Comparison of ENCODE assay signal across 1 cellular context in the genomic region with DNA sequence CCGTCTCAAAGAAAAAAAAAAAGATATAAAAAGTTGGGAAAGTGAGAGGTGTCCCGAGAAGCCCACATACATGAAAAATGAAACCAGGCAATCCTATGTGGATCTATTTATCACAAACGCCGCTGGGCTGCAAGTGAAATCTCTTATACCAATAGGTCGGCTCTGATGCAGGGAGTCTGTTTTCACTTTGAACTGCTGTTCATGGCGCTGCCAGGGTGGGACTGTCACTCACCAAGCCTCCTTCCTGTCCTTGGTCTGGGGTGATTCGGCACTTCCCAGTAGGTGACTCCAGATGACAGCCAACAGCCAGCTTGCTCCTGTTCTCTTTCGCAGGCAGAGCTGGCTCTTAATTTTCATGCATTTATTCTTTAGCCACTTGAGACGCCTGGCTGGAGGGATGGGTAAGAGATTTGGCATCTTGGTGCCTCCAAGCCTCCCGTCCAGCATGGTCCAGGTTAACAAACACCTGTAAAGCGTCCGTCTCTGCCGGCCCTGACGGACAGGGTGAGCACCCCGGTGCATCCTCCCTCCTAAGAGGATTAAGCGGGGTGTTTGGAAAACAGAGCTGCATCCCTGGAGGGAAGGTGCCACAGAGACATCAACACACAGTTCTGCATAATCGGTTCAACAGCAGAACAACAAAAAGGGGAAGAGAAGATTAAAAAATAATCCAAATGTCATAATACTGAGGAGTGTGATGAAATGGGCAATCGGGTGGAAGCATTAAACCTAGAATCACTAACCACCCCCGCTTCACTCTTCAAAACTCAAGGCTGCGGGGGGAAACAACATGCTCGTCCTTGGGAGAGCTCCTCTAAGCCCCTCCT.
TF ChIP-seq lines count a peak whose summit lies in the region.

No MANE protein-coding gene starts in this region.

TF ChIP-seq in SK-N-SH, 30 proteins besides CTCF, POLR2A, EP300 and RAD21:
- TF ChIP-seq ELF1 (IDR thresholded peaks at IDR 0.05) (no peak), CHD2 (IDR thresholded peaks at IDR 0.05; ENCODE audit: low read length, partially characterized antibody) (no peak), MXI1 (IDR thresholded peaks at IDR 0.05; ENCODE audit: low read depth, low read length) (no peak), RCOR1 (IDR thresholded peaks at IDR 0.05; ENCODE audit: low read length) (no peak), TCF12 (IDR thresholded peaks at IDR 0.05) (no peak), RXRA (IDR thresholded peaks at IDR 0.05; ENCODE audit: borderline replicate concordance, low read depth) (no peak), FOXJ3 (CRISPR knock-in tag; IDR thresholded peaks at IDR 0.05) (no peak), NFIC (IDR thresholded peaks at IDR 0.05; ENCODE audit: borderline replicate concordance) (no peak), EZH2phosphoT487 (IDR thresholded peaks at IDR 0.05; ENCODE audit: borderline replicate concordance, low read depth) (no peak), YY1 (IDR thresholded peaks at IDR 0.05; ENCODE audit: low read depth) (no peak), MEF2A (IDR thresholded peaks at IDR 0.05; ENCODE audit: borderline replicate concordance, low read depth) (no peak), TAF1 (IDR thresholded peaks at IDR 0.05; ENCODE audit: borderline replicate concordance, low read depth, low read length) (no peak)
- TF ChIP-seq, protein P1, sequence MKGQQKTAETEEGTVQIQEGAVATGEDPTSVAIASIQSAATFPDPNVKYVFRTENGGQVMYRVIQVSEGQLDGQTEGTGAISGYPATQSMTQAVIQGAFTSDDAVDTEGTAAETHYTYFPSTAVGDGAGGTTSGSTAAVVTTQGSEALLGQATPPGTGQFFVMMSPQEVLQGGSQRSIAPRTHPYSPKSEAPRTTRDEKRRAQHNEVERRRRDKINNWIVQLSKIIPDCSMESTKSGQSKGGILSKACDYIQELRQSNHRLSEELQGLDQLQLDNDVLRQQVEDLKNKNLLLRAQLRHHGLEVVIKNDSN (IDR thresholded peaks at IDR 0.05; ENCODE audit: borderline replicate concordance, low read depth): no peak
- TF ChIP-seq, protein P2, sequence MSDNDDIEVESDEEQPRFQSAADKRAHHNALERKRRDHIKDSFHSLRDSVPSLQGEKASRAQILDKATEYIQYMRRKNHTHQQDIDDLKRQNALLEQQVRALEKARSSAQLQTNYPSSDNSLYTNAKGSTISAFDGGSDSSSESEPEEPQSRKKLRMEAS (IDR thresholded peaks at IDR 0.05; ENCODE audit: low read depth): no peak
- TF ChIP-seq, protein P3, sequence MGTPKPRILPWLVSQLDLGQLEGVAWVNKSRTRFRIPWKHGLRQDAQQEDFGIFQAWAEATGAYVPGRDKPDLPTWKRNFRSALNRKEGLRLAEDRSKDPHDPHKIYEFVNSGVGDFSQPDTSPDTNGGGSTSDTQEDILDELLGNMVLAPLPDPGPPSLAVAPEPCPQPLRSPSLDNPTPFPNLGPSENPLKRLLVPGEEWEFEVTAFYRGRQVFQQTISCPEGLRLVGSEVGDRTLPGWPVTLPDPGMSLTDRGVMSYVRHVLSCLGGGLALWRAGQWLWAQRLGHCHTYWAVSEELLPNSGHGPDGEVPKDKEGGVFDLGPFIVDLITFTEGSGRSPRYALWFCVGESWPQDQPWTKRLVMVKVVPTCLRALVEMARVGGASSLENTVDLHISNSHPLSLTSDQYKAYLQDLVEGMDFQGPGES (IDR thresholded peaks at IDR 0.05; ENCODE audit: low read depth, low read length): no peak
- TF ChIP-seq, protein P4, sequence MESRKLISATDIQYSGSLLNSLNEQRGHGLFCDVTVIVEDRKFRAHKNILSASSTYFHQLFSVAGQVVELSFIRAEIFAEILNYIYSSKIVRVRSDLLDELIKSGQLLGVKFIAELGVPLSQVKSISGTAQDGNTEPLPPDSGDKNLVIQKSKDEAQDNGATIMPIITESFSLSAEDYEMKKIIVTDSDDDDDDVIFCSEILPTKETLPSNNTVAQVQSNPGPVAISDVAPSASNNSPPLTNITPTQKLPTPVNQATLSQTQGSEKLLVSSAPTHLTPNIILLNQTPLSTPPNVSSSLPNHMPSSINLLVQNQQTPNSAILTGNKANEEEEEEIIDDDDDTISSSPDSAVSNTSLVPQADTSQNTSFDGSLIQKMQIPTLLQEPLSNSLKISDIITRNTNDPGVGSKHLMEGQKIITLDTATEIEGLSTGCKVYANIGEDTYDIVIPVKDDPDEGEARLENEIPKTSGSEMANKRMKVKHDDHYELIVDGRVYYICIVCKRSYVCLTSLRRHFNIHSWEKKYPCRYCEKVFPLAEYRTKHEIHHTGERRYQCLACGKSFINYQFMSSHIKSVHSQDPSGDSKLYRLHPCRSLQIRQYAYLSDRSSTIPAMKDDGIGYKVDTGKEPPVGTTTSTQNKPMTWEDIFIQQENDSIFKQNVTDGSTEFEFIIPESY (IDR thresholded peaks at IDR 0.05; ENCODE audit: borderline replicate concordance, low read depth): no peak
- TF ChIP-seq, protein P5, sequence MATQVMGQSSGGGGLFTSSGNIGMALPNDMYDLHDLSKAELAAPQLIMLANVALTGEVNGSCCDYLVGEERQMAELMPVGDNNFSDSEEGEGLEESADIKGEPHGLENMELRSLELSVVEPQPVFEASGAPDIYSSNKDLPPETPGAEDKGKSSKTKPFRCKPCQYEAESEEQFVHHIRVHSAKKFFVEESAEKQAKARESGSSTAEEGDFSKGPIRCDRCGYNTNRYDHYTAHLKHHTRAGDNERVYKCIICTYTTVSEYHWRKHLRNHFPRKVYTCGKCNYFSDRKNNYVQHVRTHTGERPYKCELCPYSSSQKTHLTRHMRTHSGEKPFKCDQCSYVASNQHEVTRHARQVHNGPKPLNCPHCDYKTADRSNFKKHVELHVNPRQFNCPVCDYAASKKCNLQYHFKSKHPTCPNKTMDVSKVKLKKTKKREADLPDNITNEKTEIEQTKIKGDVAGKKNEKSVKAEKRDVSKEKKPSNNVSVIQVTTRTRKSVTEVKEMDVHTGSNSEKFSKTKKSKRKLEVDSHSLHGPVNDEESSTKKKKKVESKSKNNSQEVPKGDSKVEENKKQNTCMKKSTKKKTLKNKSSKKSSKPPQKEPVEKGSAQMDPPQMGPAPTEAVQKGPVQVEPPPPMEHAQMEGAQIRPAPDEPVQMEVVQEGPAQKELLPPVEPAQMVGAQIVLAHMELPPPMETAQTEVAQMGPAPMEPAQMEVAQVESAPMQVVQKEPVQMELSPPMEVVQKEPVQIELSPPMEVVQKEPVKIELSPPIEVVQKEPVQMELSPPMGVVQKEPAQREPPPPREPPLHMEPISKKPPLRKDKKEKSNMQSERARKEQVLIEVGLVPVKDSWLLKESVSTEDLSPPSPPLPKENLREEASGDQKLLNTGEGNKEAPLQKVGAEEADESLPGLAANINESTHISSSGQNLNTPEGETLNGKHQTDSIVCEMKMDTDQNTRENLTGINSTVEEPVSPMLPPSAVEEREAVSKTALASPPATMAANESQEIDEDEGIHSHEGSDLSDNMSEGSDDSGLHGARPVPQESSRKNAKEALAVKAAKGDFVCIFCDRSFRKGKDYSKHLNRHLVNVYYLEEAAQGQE (IDR thresholded peaks at IDR 0.05; ENCODE audit: low read depth, low read length): no peak
